ENCODE assay signal across 7 cellular contexts in genomic region chr21:46699104-46699503, GRCh38.
A peak's percentile ranks its signal among the peaks of the same experiment; 100 is the strongest.
DNase-seq lines count a peak whose midpoint lies in the region; ATAC-seq and TF ChIP-seq lines count a peak whose summit lies in the region.
"Not testable (repeated sequence)": the region's sequence is repeated elsewhere in the genome, so short reads cannot be mapped to it uniquely, and the experiment has no call there.

No MANE protein-coding gene starts in this region.

- not testable (repeated sequence) for H3K9me3 ChIP-seq in upper lobe of right lung

- H3K36me3 Mint-ChIP-seq in activated naive CD8-positive, alpha-beta T cell treated with anti-CD3 and anti-CD28 coated beads for 36 hours; effector memory CD8-positive, alpha-beta T cell (ENCODE audit: insufficient read depth); naive thymus-derived CD8-positive, alpha-beta T cell: not testable (repeated sequence)

- DNase-seq in activated naive CD8-positive, alpha-beta T cell treated with anti-CD3 and anti-CD28 coated beads for 36 hours: peak; percentile 57
- DNase-seq in effector memory CD8-positive, alpha-beta T cell: peak in 1 of 3 experiments; percentile 29
- DNase-seq in left colon; naive thymus-derived CD8-positive, alpha-beta T cell; upper lobe of right lung: not testable (repeated sequence)

- H3K27ac ChIP-seq in upper lobe of right lung: not testable (repeated sequence)

- H3K9me3 Mint-ChIP-seq in activated naive CD8-positive, alpha-beta T cell treated with anti-CD3 and anti-CD28 coated beads for 36 hours; effector memory CD8-positive, alpha-beta T cell; naive thymus-derived CD8-positive, alpha-beta T cell: not testable (repeated sequence)

- not testable (repeated sequence) for H3K4me1 Mint-ChIP-seq in activated naive CD8-positive, alpha-beta T cell treated with anti-CD3 and anti-CD28 coated beads for 36 hours; effector memory CD8-positive, alpha-beta T cell (ENCODE audit: low read depth in 2 of 2); naive thymus-derived CD8-positive, alpha-beta T cell

- H3K4me1 ChIP-seq in upper lobe of right lung: not testable (repeated sequence)

- not testable (repeated sequence) for H3K4me3 Mint-ChIP-seq in activated naive CD8-positive, alpha-beta T cell treated with anti-CD3 and anti-CD28 coated beads for 36 hours; effector memory CD8-positive, alpha-beta T cell; naive thymus-derived CD8-positive, alpha-beta T cell

- intact Hi-C loops in left colon (cut with DNase I, micrococcal nuclease); upper lobe of right lung (cut with DNase I): not testable (repeated sequence)

- not testable (repeated sequence) for H3K4me3 ChIP-seq in upper lobe of right lung

- H3K27me3 ChIP-seq in upper lobe of right lung: not testable (repeated sequence)

- POLR2A ChIA-PET in naive thymus-derived CD8-positive, alpha-beta T cell (lab: Charles Lee): not testable (repeated sequence)

- H3K36me3 ChIP-seq in upper lobe of right lung: not testable (repeated sequence)

- H3K27me3 Mint-ChIP-seq in activated naive CD8-positive, alpha-beta T cell treated with anti-CD3 and anti-CD28 coated beads for 36 hours; effector memory CD8-positive, alpha-beta T cell; naive thymus-derived CD8-positive, alpha-beta T cell: not testable (repeated sequence)

- not testable (repeated sequence) for H3K27ac Mint-ChIP-seq in activated naive CD8-positive, alpha-beta T cell treated with anti-CD3 and anti-CD28 coated beads for 36 hours; effector memory CD8-positive, alpha-beta T cell; naive thymus-derived CD8-positive, alpha-beta T cell

- TF ChIP-seq CTCF in upper lobe of right lung (IDR thresholded peaks at IDR 0.05): not testable (repeated sequence)

- ATAC-seq in GM19035 (IDR thresholded peaks at IDR 0.05; ENCODE audit: unreplicated experiment) (peak; percentile 87), HG03521 (IDR thresholded peaks at IDR 0.05; ENCODE audit: unreplicated experiment) (peak; percentile 75), left colon (peak; percentile 58), upper lobe of right lung (peak; percentile 61)
- ATAC-seq in effector memory CD8-positive, alpha-beta T cell (replicated peaks): peak; percentile 92
- ATAC-seq in naive thymus-derived CD8-positive, alpha-beta T cell: peak; percentile 42 to 80
